Comparison of ENCODE assay signal across 27 cellular contexts in the genomic region with DNA sequence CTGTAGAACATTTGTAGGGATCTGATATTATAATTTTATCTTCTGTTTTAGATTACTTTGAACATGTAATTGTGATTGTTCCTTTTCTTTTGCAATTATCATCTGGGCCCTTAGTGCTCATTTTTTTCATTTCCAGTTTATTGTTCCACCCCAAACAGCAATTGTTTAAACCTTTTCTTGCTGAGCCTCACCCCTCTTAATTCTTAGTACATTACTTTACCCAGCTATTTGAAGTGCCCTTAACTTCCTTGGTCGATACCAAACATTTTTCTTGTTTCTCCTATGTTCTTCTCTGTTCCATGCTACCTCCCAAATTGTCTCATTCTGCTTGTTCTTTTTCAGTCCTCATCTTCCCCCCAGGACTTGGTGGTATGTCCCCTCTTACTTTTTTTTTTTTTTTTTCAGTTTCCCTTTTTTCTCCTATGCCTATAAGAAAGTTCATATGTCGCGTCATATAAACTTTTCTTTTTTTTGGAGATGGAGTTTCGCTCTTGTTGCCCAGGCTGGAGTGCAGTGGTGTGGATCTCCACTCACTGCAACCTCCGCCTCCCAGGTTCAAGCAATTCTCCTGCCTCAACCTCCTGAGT.
"Had no signal": no experiment of that assay in that cellular context is flagged by ENCODE, and none has a peak within 500 bp of the region (broad histone marks: within the 10 kb centered on the region; RNA-seq: fewer than 3 reads in every experiment).

No MANE protein-coding gene starts in this region.

- H3K36me3 Mint-ChIP-seq: immature natural killer cell had no signal

- H3K4me3 Mint-ChIP-seq: activated CD4-positive, alpha-beta T cell treated with anti-CD3 and anti-CD28 coated beads, Interleukin-2, amount 10 ng/mL, durations not matched to agents 7 days and 5 days; activated CD8-positive, alpha-beta T cell treated with anti-CD3 and anti-CD28 coated beads, Interleukin-2, amount 10 ng/mL, durations not matched to agents 7 days and 5 days; dendritic cell treated with granulocyte-macrophage colony-stimulating factor and Interleukin-4, amounts not matched to agents 40 ng/mL and 50 ng/mL, for 4 days; neural crest cell; T-helper 2 cell treated with Interferon-gamma antibody and Interleukin-4, amounts not matched to agents 5 μg/mL and 100 μg/mL, for 36 hours had no signal

- H3K27me3 ChIP-seq: adrenal gland, ascending aorta, brain microvascular endothelial cell, foreskin keratinocyte, left lung, spleen, upper lobe of right lung had no signal

- H3K27me3 Mint-ChIP-seq: activated CD4-positive, alpha-beta T cell treated with anti-CD3 and anti-CD28 coated beads, Interleukin-2, amount 10 ng/mL, durations not matched to agents 7 days and 5 days; activated naive CD4-positive, alpha-beta T cell treated with anti-CD3 and anti-CD28 coated beads, Interleukin-2, amount 50 U/mL, for 24 hours; dendritic cell treated with granulocyte-macrophage colony-stimulating factor and Interleukin-4, amounts not matched to agents 40 ng/mL and 50 ng/mL, for 4 days; naive B cell had no signal

- H3K27ac ChIP-seq: ascending aorta, brain microvascular endothelial cell, spleen, upper lobe of right lung, VCaP had no signal

- H3K27ac Mint-ChIP-seq: activated CD4-positive, alpha-beta T cell treated with anti-CD3 and anti-CD28 coated beads, Interleukin-2, amount 10 ng/mL, durations not matched to agents 7 days and 5 days; activated CD8-positive, alpha-beta T cell treated with anti-CD3 and anti-CD28 coated beads, Interleukin-2, amount 10 ng/mL, durations not matched to agents 7 days and 5 days; activated naive CD4-positive, alpha-beta T cell treated with anti-CD3 and anti-CD28 coated beads, Interleukin-2, amount 50 U/mL, for 24 hours; dendritic cell treated with granulocyte-macrophage colony-stimulating factor and Interleukin-4, amounts not matched to agents 40 ng/mL and 50 ng/mL, for 4 days; immature natural killer cell; T-helper 2 cell treated with Interferon-gamma antibody and Interleukin-4, amounts not matched to agents 5 μg/mL and 100 μg/mL, for 36 hours had no signal

- DNase-seq: activated CD4-positive, alpha-beta T cell treated with anti-CD3 and anti-CD28 coated beads, Interleukin-2, amount 10 ng/mL, durations not matched to agents 7 days and 5 days; activated CD4-positive, CD25-positive, alpha-beta regulatory T cell treated with anti-CD3 and anti-CD28 coated beads, Interleukin-2, amount 50 U/mL, for 72 hours; activated CD8-positive, alpha-beta T cell treated with anti-CD3 and anti-CD28 coated beads, Interleukin-2, amount 10 ng/mL, durations not matched to agents 7 days and 5 days; activated gamma-delta T cell treated with Interleukin-2 at 50 U/mL for 16 hours; activated T-cell treated with anti-CD3 and anti-CD28 coated beads, Interleukin-2, amount 50 U/mL, for 1 hour; adrenal gland; brain microvascular endothelial cell; caudate nucleus; effector CD4-positive, alpha-beta T cell; erythroblast; foreskin keratinocyte; immature natural killer cell; kidney glomerular epithelial cell; left lung; naive B cell; retina; spleen; stimulated activated CD4-positive, alpha-beta T cell treated with anti-CD3 and anti-CD28 coated beads, Interleukin-4, amount 100 ng/mL, for 4 hours; stimulated activated naive CD8-positive, alpha-beta T cell treated with anti-CD3 and anti-CD28 coated beads, Interleukin-15, Interleukin-2, amounts not matched to agents 100 U/mL and 50 U/mL, for 24 hours; upper lobe of right lung had no signal

- H3K4me3 ChIP-seq: adrenal gland, lung, spleen, upper lobe of right lung had no signal

- H3K9me3 Mint-ChIP-seq: activated CD4-positive, alpha-beta T cell treated with anti-CD3 and anti-CD28 coated beads, Interleukin-2, amount 10 ng/mL, durations not matched to agents 7 days and 5 days; activated naive CD4-positive, alpha-beta T cell treated with anti-CD3 and anti-CD28 coated beads, Interleukin-2, amount 50 U/mL, for 24 hours; dendritic cell treated with granulocyte-macrophage colony-stimulating factor and Interleukin-4, amounts not matched to agents 40 ng/mL and 50 ng/mL, for 4 days; immature natural killer cell; naive B cell; neural crest cell; T-helper 2 cell treated with Interferon-gamma antibody and Interleukin-4, amounts not matched to agents 5 μg/mL and 100 μg/mL, for 36 hours had no signal

- H3K9me3 ChIP-seq: adrenal gland, ascending aorta, left lung, spleen, upper lobe of right lung had no signal

- H3K36me3 ChIP-seq: adrenal gland, ascending aorta, brain microvascular endothelial cell, left lung, upper lobe of right lung had no signal

- ATAC-seq: activated CD8-positive, alpha-beta T cell treated with anti-CD3 and anti-CD28 coated beads, Interleukin-2, amount 10 ng/mL, durations not matched to agents 7 days and 5 days; foreskin keratinocyte; left lung; stimulated activated naive CD8-positive, alpha-beta T cell treated with anti-CD3 and anti-CD28 coated beads, Interleukin-15, Interleukin-2, amounts not matched to agents 100 U/mL and 50 U/mL, for 24 hours; upper lobe of right lung had no signal
